Comparison of ENCODE assay signal across 9 cellular contexts in the genomic region with DNA sequence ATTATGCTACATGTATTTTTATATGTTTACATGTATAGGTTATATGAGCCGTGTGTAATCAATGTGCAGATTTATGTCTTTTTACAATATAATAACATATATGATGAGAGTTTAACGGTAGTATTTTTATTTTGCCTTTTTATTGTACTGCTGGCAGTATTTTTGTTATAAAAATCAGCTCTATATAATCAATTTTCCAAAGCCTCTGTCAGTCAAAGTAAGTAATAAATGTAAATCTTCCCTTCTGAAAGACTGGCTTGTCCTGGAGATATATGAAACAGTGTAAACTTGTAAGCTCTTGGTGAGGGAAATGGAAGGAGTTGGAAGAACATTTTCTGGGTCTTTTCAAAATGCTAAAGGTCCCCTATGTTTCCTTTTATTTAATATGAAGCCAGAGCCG.
"Had no signal": no experiment of that assay in that cellular context is flagged by ENCODE, and none has a peak within 500 bp of the region (broad histone marks: within the 10 kb centered on the region; RNA-seq: fewer than 3 reads in every experiment).

No MANE protein-coding gene starts in this region.

- DNase-seq: H7, IMR-90, KG1 had no signal

- H3K27ac Mint-ChIP-seq: GM23338 had no signal

- H3K4me3 Mint-ChIP-seq: GM23338 had no signal

- FAIRE-seq: H1, HTR-8/SVneo, K562 had no signal

- ATAC-seq: GM23338, HCT116, K562 had no signal

- H3K4me2 ChIP-seq: GM23338 had no signal

- H3K9me3 ChIP-seq: HAP-1 had no signal

- H3K9me3 Mint-ChIP-seq: GM23338 had no signal

- H3K4me3 ChIP-seq: GM23338, HAP-1, K562 had no signal
